Comparison of ENCODE assay signal across 11 cellular contexts in the genomic region with DNA sequence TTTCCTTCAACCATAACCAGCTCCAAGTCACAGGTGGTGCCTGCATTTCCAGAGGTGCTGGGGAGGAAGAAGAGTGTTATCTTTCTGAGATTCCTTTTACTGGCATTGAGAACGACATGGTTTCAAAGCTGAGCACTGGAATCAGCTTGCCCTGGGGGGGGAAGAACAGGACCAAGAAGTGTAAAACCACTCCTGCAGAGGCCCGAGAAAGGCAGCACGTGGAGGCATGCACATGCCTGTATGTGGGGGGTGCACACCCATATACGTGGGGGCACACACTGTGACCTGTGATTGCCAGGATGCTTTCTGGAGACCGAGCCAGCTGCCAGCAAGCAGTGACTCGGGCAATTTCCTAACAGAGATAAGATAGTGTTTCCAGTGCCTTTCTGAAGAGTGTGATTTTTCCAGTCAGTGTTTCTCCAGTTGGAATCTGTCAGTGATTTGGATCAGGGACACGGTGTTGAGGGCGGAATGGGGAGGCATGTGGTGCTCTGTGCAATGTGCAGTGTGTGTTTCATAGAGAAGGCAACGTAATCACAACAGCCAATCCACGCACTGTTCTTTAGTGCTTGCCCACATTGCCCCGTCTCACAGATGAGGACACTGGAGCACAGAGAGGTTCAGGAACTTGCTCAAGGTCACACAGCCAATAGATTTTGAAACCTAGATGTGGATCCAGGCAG. TPM values are rescaled to one million over a fixed set of nuclear protein-coding genes. Genes with fewer than 3 reads are reported as not detected.
A peak's percentile ranks its signal among the peaks of the same experiment; 100 is the strongest.
DNase-seq lines count a peak whose midpoint lies in the region; TF ChIP-seq lines count a peak whose summit lies in the region.
"Had no signal": no experiment of that assay in that cellular context is flagged by ENCODE, and none has a peak within 500 bp of the region (broad histone marks: within the 10 kb centered on the region; RNA-seq: fewer than 3 reads in every experiment).

No MANE protein-coding gene starts in this region.

- no peak overlapping the region for H4K91ac ChIP-seq in neuronal stem cell (ENCODE audit: low read depth, low read length, poor library complexity)

- H3K9me3 ChIP-seq in ES-I3 (ENCODE audit: control insufficient read depth, insufficient read depth, low read length) (no peaks in the 10 kb centered on the region), endodermal cell (ENCODE audit: control insufficient read depth, low read length) (no peaks in the 10 kb centered on the region), neuronal stem cell (replicated peaks in 1 of 2; ENCODE audit: control insufficient read depth in 2 of 2, insufficient read depth in 1 of 2, low read depth in 1 of 2, low read length in 2 of 2) (peaks cover 0 to 2% of the 10 kb centered on the region in 2 donors)

- peak overlapping the region; percentile 28; the same call in 1 of the 2 replicates for H3K9ac ChIP-seq in ES-I3 (ENCODE audit: low read depth, low read length)
- no peak overlapping the region for H3K9ac ChIP-seq in endodermal cell (ENCODE audit: extremely low read depth, low read length, poor library complexity, severe bottlenecking)
- peak overlapping the region; percentile 45 for H3K9ac ChIP-seq in neuronal stem cell (ENCODE audit: low read depth, low read length, poor library complexity)

- H3K9me3 Mint-ChIP-seq in endodermal cell = peaks cover 1% of the 10 kb centered on the region

- TF ChIP-seq POLR2A in NB4 (IDR thresholded peaks at IDR 0.05; ENCODE audit: extremely low read depth, insufficient read length) = peak; percentile 4

- no peak overlapping the region for H3K14ac ChIP-seq in neuronal stem cell (ENCODE audit: low read length)

- H3K4me3 Mint-ChIP-seq in endodermal cell = no peak overlapping the region

- intact Hi-C loops in posterior vena cava (cut with DNase I) = no loop called here

- H3K4ac ChIP-seq in neuronal stem cell (ENCODE audit: low read length) = no peak overlapping the region

- WGBS in endodermal cell (ENCODE audit: insufficient coverage in 1 of 2, insufficient read length in 1 of 2), 2 experiments = 93 to 96% methylated on average over 11 of the region's 11 CpGs
- no CpG with 5 or more reads among the region's 11 CpGs for WGBS in neuronal stem cell (ENCODE audit: extremely low coverage in 2 of 2, insufficient read length in 2 of 2, insufficient replicate concordance in 1 of 2), 2 donors

- peak overlapping the region; percentile 83 for H2BK15ac ChIP-seq in neuronal stem cell (ENCODE audit: low read length)

- no peak overlapping the region for H4K8ac ChIP-seq in neuronal stem cell (ENCODE audit: low read depth, low read length)

- no peaks in the 10 kb centered on the region for H3K79me1 ChIP-seq in neuronal stem cell (ENCODE audit: low read depth, low read length)

- peak overlapping the region; percentile 87 for H2BK12ac ChIP-seq in neuronal stem cell (ENCODE audit: low read length)

- H3K27me3 ChIP-seq in endodermal cell (ENCODE audit: control insufficient read depth, insufficient read depth, low read length, poor library complexity, severe bottlenecking) = no peaks in the 10 kb centered on the region
- H3K27me3 ChIP-seq in neuronal stem cell (ENCODE audit: control insufficient read depth in 3 of 3, insufficient read depth in 3 of 3, low read depth in 1 of 3, low read length in 3 of 3) = no peaks in the 10 kb centered on the region

- H3K36me3 ChIP-seq in ES-I3 (ENCODE audit: insufficient read depth, low read length) (no peaks in the 10 kb centered on the region), endodermal cell (ENCODE audit: control insufficient read depth, insufficient read depth, low read length) (peaks cover 4% of the 10 kb centered on the region), neuronal stem cell (replicated peaks in 1 of 2; ENCODE audit: control insufficient read depth in 2 of 2, insufficient read depth in 2 of 2, low read length in 2 of 2) (peaks cover 3 to 25% of the 10 kb centered on the region in 2 donors)

- H3K27ac Mint-ChIP-seq in endodermal cell = peak overlapping the region; percentile 19

- TF ChIP-seq CTCF in NB4 (IDR thresholded peaks at IDR 0.05; ENCODE audit: low read depth, low read length) = no peak
- no peak for TF ChIP-seq CTCF in endodermal cell (conservative IDR thresholded peaks at IDR 0.05)

- H2BK120ac ChIP-seq in neuronal stem cell (ENCODE audit: low read depth, low read length) = no peak overlapping the region

- H3K4me1 ChIP-seq in ES-I3 (ENCODE audit: insufficient read depth, low read length) = no peaks in the 10 kb centered on the region; the same call in 1 of the 2 replicates
- no peaks in the 10 kb centered on the region for H3K4me1 ChIP-seq in endodermal cell (ENCODE audit: control insufficient read depth, insufficient read depth, low read length)
- peaks cover 15 to 22% of the 10 kb centered on the region in 2 donors for H3K4me1 ChIP-seq in neuronal stem cell (ENCODE audit: control insufficient read depth in 2 of 2, insufficient read depth in 1 of 2, low read depth in 1 of 2, low read length in 2 of 2)

- H3K27me3 Mint-ChIP-seq in endodermal cell (ENCODE audit: insufficient read depth) = no peaks in the 10 kb centered on the region

- H3K4me2 ChIP-seq in neuronal stem cell (ENCODE audit: insufficient read depth, low read length, poor library complexity, severe bottlenecking) = no peak overlapping the region

- H2BK5ac ChIP-seq in neuronal stem cell (ENCODE audit: low read length) = no peak overlapping the region

- H2AFZ ChIP-seq in neuronal stem cell (ENCODE audit: low read length) = peak overlapping the region; percentile 89

- no peak for DNase-seq in NB4 (ENCODE audit: low read depth)
- DNase-seq in endodermal cell = no peak
- no peak for DNase-seq in neuronal stem cell (ENCODE audit: low spot score)
- DNase-seq in NCI-H1436 (lab: John Stamatoyannopoulos, UW) = no peak
- no peak for DNase-seq in posterior vena cava (ENCODE audit: low spot score)
- DNase-seq in ecto neural progenitor cell (ENCODE audit: low spot score) = no peak
- no peak for DNase-seq in superior temporal gyrus (ENCODE audit: extremely low spot score)
- DNase-seq: DMS79, NCI-H187, RPMI8226 had no signal

- H3K27ac ChIP-seq in endodermal cell (ENCODE audit: low read depth, low read length) = no peak overlapping the region
- H3K27ac ChIP-seq in neuronal stem cell (replicated peaks; ENCODE audit: low read length) = no peak overlapping the region

- peaks cover 8% of the 10 kb centered on the region for H3K4me1 Mint-ChIP-seq in endodermal cell

- peak overlapping the region; percentile 44 for H3K18ac ChIP-seq in neuronal stem cell (ENCODE audit: low read length)

- H2AK5ac ChIP-seq in neuronal stem cell (ENCODE audit: low read depth, low read length) = no peak overlapping the region

- peaks cover 13% of the 10 kb centered on the region for H3K36me3 Mint-ChIP-seq in endodermal cell (ENCODE audit: low read depth)

- H3K23ac ChIP-seq in neuronal stem cell (ENCODE audit: low read depth, low read length, poor library complexity) = no peak overlapping the region

- no peak overlapping the region for H3K4me3 ChIP-seq in NB4 (ENCODE audit: low read depth, low read length)
- H3K4me3 ChIP-seq in endodermal cell (ENCODE audit: low read length) = no peak overlapping the region
- H3K4me3 ChIP-seq in neuronal stem cell (ENCODE audit: low read length in 2 of 2) = no peak overlapping the region

RNA-seq across cellular contexts. Expression of a gene that starts 4.2 kb away (rescaled TPM):
- 10 to 100 TPM; 10.3 to 14.6 TPM for total RNA-seq in endodermal cell
- 12.8 TPM for polyA plus RNA-seq in endodermal cell (2013, experiment 1 of 2)
- polyA plus RNA-seq in endodermal cell (2013, experiment 2 of 2) = 12.3 TPM
- polyA plus RNA-seq in neuronal stem cell (2013, experiment 1 of 2) = 12.6 TPM
- 11.2 TPM for polyA plus RNA-seq in neuronal stem cell (2013, experiment 2 of 2)
- 1 to 10 TPM; 4.7 to 6.5 TPM for total RNA-seq in posterior vena cava

RNA-seq across cellular contexts. Expression of a gene that starts 28.5 kb away (rescaled TPM):
- total RNA-seq in endodermal cell = 1 to 10 TPM; 8.4 to 9.9 TPM
- polyA plus RNA-seq in endodermal cell (2013, experiment 1 of 2) = 20.9 TPM
- polyA plus RNA-seq in endodermal cell (2013, experiment 2 of 2) = 18.8 TPM
- polyA plus RNA-seq in neuronal stem cell (2013, experiment 1 of 2) = 20.6 TPM
- 21.2 TPM for polyA plus RNA-seq in neuronal stem cell (2013, experiment 2 of 2)
- total RNA-seq in posterior vena cava = 1 to 10 TPM; 6.3 to 9.7 TPM
